ENCODE assay signal across 9 cellular contexts in the genomic region with DNA sequence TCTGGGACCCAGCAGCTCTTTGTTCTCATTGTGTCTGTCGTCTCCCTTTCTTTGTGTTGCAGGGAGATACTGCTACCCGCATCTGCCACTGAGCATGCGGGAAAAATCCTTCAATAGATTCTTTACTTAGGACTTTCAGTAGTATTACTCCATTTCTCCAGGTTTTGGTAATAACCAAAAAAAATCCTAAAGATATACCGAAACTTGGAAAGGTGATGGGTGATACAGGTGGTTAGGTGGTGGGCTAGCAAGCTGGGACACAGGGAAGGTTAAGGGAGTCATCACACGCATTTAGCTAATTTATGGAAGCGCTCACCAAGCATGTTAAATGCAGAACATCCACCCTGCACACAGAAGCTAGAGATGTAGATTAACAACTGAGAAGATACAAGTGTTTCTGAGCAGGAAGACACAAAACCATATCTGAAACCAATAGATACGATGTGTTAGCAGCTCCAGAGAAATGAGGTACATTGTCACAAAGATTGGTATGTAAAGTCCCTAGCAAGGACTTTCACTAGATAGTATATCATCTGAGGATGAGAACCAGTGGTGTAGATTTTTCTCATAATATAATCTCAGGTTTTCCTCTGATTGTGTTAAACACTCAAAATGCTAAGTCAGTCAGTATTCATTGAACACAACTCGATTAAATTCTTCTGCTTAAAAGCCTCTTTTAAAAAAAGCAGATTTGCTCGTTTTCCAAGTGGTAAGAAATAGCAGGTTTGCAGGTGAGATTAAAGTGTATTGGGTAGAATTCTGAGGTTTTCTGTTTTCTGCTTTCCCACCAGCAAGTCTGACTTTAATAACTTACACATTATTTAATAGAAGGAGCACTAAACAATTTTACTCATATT. TPM values are rescaled to one million over a fixed set of nuclear protein-coding genes. Genes with fewer than 3 reads are reported as not detected.
A peak's percentile ranks its signal among the peaks of the same experiment; 100 is the strongest.
DNase-seq lines count a peak whose midpoint lies in the region; ATAC-seq, FAIRE-seq and TF ChIP-seq lines count a peak whose summit lies in the region.
"Had no signal": no experiment of that assay in that cellular context is flagged by ENCODE, and none has a peak within 500 bp of the region (broad histone marks: within the 10 kb centered on the region; RNA-seq: fewer than 3 reads in every experiment).

No MANE protein-coding gene starts in this region.

- H3K9ac ChIP-seq in mucosa of stomach (ENCODE audit: low read length) (no peak overlapping the region), mesenchymal stem cell (ENCODE audit: low read length) (no peak overlapping the region)

- H2AFZ ChIP-seq in mesenchymal stem cell (ENCODE audit: low read depth, low read length) = no peak overlapping the region

- no peaks in the 10 kb centered on the region for H3K36me3 ChIP-seq in HEK293 (ENCODE audit: control insufficient read depth in 2 of 2, insufficient read depth in 1 of 2, low read length in 2 of 2)
- no peaks in the 10 kb centered on the region for H3K36me3 ChIP-seq in mucosa of stomach (ENCODE audit: control insufficient read depth, insufficient read depth, low read length)
- H3K36me3 ChIP-seq in mesenchymal stem cell (ENCODE audit: control insufficient read depth in 1 of 2, insufficient read depth in 2 of 2, low read depth in 1 of 2, low read length in 2 of 2) = no peaks in the 10 kb centered on the region

- no peak overlapping the region for H3K18ac ChIP-seq in mesenchymal stem cell (ENCODE audit: low read depth in 1 of 2, low read length in 2 of 2)

- H3K27ac ChIP-seq in HEK293 (ENCODE audit: extremely low read depth, low read depth, low read length) (no peak overlapping the region), mesenchymal stem cell (ENCODE audit: low read length, poor library complexity, severe bottlenecking) (no peak overlapping the region)

- H2AK5ac ChIP-seq in mesenchymal stem cell (ENCODE audit: low read length, severe bottlenecking) = no peak overlapping the region

- H2BK5ac ChIP-seq in mesenchymal stem cell (ENCODE audit: low read depth, low read length, poor library complexity, severe bottlenecking) = no peak overlapping the region

- no peaks in the 10 kb centered on the region for H3K36me3 Mint-ChIP-seq in activated naive CD8-positive, alpha-beta T cell

- H3K4me3 ChIP-seq in HEK293 (ENCODE audit: low read depth, low read length) (no peak overlapping the region), mucosa of stomach (ENCODE audit: low read length) (peak overlapping the region; percentile 76), mesenchymal stem cell (ENCODE audit: insufficient read depth in 1 of 2, low read depth in 1 of 2, low read length in 2 of 2) (no peak overlapping the region)

- WGBS in mesenchymal stem cell = 39% methylated on average over 5 of the region's 9 CpGs

- POLR2A ChIA-PET in HEK293 (lab: Yijun Ruan, JAX) = no interaction called here

- peak overlapping the region; percentile 89 for H3K4me3 Mint-ChIP-seq in activated naive CD8-positive, alpha-beta T cell

- peak overlapping the region; percentile 41 for H3K27ac Mint-ChIP-seq in activated naive CD8-positive, alpha-beta T cell

- no peak for TF ChIP-seq CTCF in D721Med (IDR thresholded peaks at IDR 0.05; ENCODE audit: insufficient read depth, missing control alignments)
- no peak for TF ChIP-seq CTCF in HEK293 (tag by site-specific recombination; IDR thresholded peaks at IDR 0.05)
- no peak for TF ChIP-seq CTCF in omental fat pad (IDR thresholded peaks at IDR 0.05)

- no peaks in the 10 kb centered on the region for H3K27me3 Mint-ChIP-seq in activated naive CD8-positive, alpha-beta T cell

- no peak overlapping the region for H2BK120ac ChIP-seq in mesenchymal stem cell (ENCODE audit: low read depth, low read length)

- H3K4me1 ChIP-seq in HEK293 (ENCODE audit: control insufficient read depth, insufficient read depth, low read length) (no peaks in the 10 kb centered on the region), mucosa of stomach (ENCODE audit: control insufficient read depth, insufficient read depth, low read length) (no peaks in the 10 kb centered on the region), mesenchymal stem cell (ENCODE audit: control insufficient read depth, insufficient read depth, low read depth, low read length) (peaks cover 14% of the 10 kb centered on the region)

- CTCF ChIA-PET in HEK293 (lab: Yijun Ruan, JAX) = no interaction called here

- no peak overlapping the region for H3K4me2 ChIP-seq in mesenchymal stem cell (ENCODE audit: low read length, poor library complexity, severe bottlenecking)

- H3K4ac ChIP-seq in mesenchymal stem cell (ENCODE audit: low read depth in 1 of 2, low read length in 2 of 2) = no peak overlapping the region

- H3K14ac ChIP-seq in mesenchymal stem cell (ENCODE audit: low read length in 2 of 2) = no peak overlapping the region

- DNase-seq in D721Med (ENCODE audit: insufficient read length, low spot score) (no peak), SIG-M5 treated with dmso at 0.1 percent for 504 hours (lab: John Stamatoyannopoulos, UW; ENCODE audit: unreplicated experiment) (no peak), mesenchymal stem cell (no peak), omental fat pad (ENCODE audit: low spot score) (no peak)
- no peak for DNase-seq in activated CD8-positive, alpha-beta memory T cell treated with anti-CD3 and anti-CD28 coated beads, Interleukin-2, amount 50 U/mL, for 4 hours

- H3K4me1 Mint-ChIP-seq in activated naive CD8-positive, alpha-beta T cell (ENCODE audit: low read depth) = peaks cover 39% of the 10 kb centered on the region

- H4K8ac ChIP-seq in mesenchymal stem cell (ENCODE audit: low read length) = no peak overlapping the region

- no peaks in the 10 kb centered on the region for H3K9me3 Mint-ChIP-seq in activated naive CD8-positive, alpha-beta T cell (ENCODE audit: low read depth)

- FAIRE-seq in D721Med (lab: Jason Lieb, UNC) = peak; percentile 61

- H3K79me1 ChIP-seq in mesenchymal stem cell (replicated peaks; ENCODE audit: low read length, poor library complexity, severe bottlenecking) = no peaks in the 10 kb centered on the region

- ATAC-seq in omental fat pad (ENCODE audit: low FRiP score) = no peak
- ATAC-seq: HCT116 had no signal

- H4K91ac ChIP-seq in mesenchymal stem cell (ENCODE audit: low read length) = no peak overlapping the region

- H2BK15ac ChIP-seq in mesenchymal stem cell (ENCODE audit: low read depth, poor library complexity, severe bottlenecking) = no peak overlapping the region

- no peak overlapping the region for H3K23ac ChIP-seq in mesenchymal stem cell (ENCODE audit: low read length in 2 of 2)

- H2BK12ac ChIP-seq in mesenchymal stem cell (ENCODE audit: low read length in 2 of 2) = no peak overlapping the region

- no peaks in the 10 kb centered on the region for H3K9me3 ChIP-seq in HEK293 (ENCODE audit: control insufficient read depth, insufficient read depth, low read depth, low read length)
- H3K9me3 ChIP-seq in mucosa of stomach (ENCODE audit: control insufficient read depth, low read length) = no peaks in the 10 kb centered on the region
- H3K9me3 ChIP-seq in mesenchymal stem cell (ENCODE audit: control insufficient read depth, low read length) = no peaks in the 10 kb centered on the region

- peaks cover 2% of the 10 kb centered on the region for H3K27me3 ChIP-seq in mucosa of stomach (ENCODE audit: control insufficient read depth, insufficient read depth, low read length)
- peaks cover 33 to 44% of the 10 kb centered on the region in 2 experiments for H3K27me3 ChIP-seq in mesenchymal stem cell (ENCODE audit: control insufficient read depth in 1 of 2, insufficient read depth in 1 of 2, low read length in 2 of 2)

TF ChIP-seq in HEK293, 187 proteins besides CTCF, POLR2A, EP300 and RAD21:
- TF ChIP-seq SP3 (tag by site-specific recombination; IDR thresholded peaks at IDR 0.05) = peak; percentile 32; the same call in 1 of the 2 replicates
- peak; percentile 66; the same call in 1 of the 2 replicates for TF ChIP-seq ZNF362 (tag by site-specific recombination; IDR thresholded peaks at IDR 0.05)
- TF ChIP-seq SCRT2 (tag by site-specific recombination; IDR thresholded peaks at IDR 0.05) = peak; percentile 90
- peak; percentile 77 for TF ChIP-seq SCRT1 (tag by site-specific recombination; IDR thresholded peaks at IDR 0.05; ENCODE audit: borderline replicate concordance)
- TF ChIP-seq ZBTB17 (tag by site-specific recombination; IDR thresholded peaks at IDR 0.05) = peak; percentile 57
- TF ChIP-seq ZNF184 (tag by site-specific recombination; IDR thresholded peaks at IDR 0.05) = no peak
- no peak for TF ChIP-seq ZNF521 (tag by site-specific recombination; IDR thresholded peaks at IDR 0.05)
- peak; percentile 85 for TF ChIP-seq ZNF10 (tag by site-specific recombination; IDR thresholded peaks at IDR 0.05)
- TF ChIP-seq ZNF2 (tag by site-specific recombination; IDR thresholded peaks at IDR 0.05) = no peak
- TF ChIP-seq ZNF391 (tag by site-specific recombination; IDR thresholded peaks at IDR 0.05; ENCODE audit: borderline replicate concordance, low read depth) = no peak

RNA-seq across cellular contexts. Expression of gene SLAIN1, which starts 1.3 kb away (rescaled TPM):
- 0.08 TPM for polyA plus RNA-seq in mesenchymal stem cell (2013, experiment 1 of 2)
- 0.14 TPM for polyA plus RNA-seq in mesenchymal stem cell (2013, experiment 2 of 2)
- total RNA-seq in omental fat pad = 1 to 10 TPM; 1.3 to 9.8 (median 4.9) TPM
